In genomic region chr3:17841190-17841828, GRCh38 we compare ENCODE assay signal across 1 cellular context.
TF ChIP-seq lines count a peak whose summit lies in the region.

No MANE protein-coding gene starts in this region.

TF ChIP-seq in K562, 482 proteins besides CTCF, POLR2A, EP300 and RAD21 (continued from another document):
- TF ChIP-seq, protein P1, sequence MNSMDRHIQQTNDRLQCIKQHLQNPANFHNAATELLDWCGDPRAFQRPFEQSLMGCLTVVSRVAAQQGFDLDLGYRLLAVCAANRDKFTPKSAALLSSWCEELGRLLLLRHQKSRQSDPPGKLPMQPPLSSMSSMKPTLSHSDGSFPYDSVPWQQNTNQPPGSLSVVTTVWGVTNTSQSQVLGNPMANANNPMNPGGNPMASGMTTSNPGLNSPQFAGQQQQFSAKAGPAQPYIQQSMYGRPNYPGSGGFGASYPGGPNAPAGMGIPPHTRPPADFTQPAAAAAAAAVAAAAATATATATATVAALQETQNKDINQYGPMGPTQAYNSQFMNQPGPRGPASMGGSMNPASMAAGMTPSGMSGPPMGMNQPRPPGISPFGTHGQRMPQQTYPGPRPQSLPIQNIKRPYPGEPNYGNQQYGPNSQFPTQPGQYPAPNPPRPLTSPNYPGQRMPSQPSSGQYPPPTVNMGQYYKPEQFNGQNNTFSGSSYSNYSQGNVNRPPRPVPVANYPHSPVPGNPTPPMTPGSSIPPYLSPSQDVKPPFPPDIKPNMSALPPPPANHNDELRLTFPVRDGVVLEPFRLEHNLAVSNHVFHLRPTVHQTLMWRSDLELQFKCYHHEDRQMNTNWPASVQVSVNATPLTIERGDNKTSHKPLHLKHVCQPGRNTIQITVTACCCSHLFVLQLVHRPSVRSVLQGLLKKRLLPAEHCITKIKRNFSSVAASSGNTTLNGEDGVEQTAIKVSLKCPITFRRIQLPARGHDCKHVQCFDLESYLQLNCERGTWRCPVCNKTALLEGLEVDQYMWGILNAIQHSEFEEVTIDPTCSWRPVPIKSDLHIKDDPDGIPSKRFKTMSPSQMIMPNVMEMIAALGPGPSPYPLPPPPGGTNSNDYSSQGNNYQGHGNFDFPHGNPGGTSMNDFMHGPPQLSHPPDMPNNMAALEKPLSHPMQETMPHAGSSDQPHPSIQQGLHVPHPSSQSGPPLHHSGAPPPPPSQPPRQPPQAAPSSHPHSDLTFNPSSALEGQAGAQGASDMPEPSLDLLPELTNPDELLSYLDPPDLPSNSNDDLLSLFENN (IDR thresholded peaks at IDR 0.05; ENCODE audit: low read depth in 2 of 2, low read length in 2 of 2) = peak; percentile 26 to 52; a peak in 1 of 4 replicates
- TF ChIP-seq EGR1 (conservative IDR thresholded peaks at IDR 0.05) = peak; percentile 79
- TF ChIP-seq C11orf30 (IDR thresholded peaks at IDR 0.05; ENCODE audit: low read depth) = peak; percentile 36; the same call in 1 of the 2 replicates
- TF ChIP-seq CC2D1A (IDR thresholded peaks at IDR 0.05) = peak; percentile 86
- peak; percentile 25; the same call in 1 of the 2 replicates for TF ChIP-seq NR2C2 (CRISPR knock-in tag; IDR thresholded peaks at IDR 0.05)
- no peak for TF ChIP-seq NR2C2 (tag; IDR thresholded peaks at IDR 0.05)
- 0 out of 2 replicates have a peak, but pooled peaks have one; percentile 41 for TF ChIP-seq GABPB1 (CRISPR knock-in tag; IDR thresholded peaks at IDR 0.05)
- TF ChIP-seq ETV6 (IDR thresholded peaks at IDR 0.05; ENCODE audit: borderline replicate concordance in 1 of 2, low read depth in 2 of 2, low read length in 1 of 2) = no peak
- no peak for TF ChIP-seq ETV6 (CRISPR knock-in tag; IDR thresholded peaks at IDR 0.05; ENCODE audit: borderline replicate concordance)
- TF ChIP-seq TOE1 (IDR thresholded peaks at IDR 0.05; ENCODE audit: borderline replicate concordance) = no peak
- 0 out of 2 replicates have a peak, but pooled peaks have one; percentile 35 for TF ChIP-seq TOE1 (CRISPR knock-in tag; IDR thresholded peaks at IDR 0.05; ENCODE audit: borderline replicate concordance, low read depth)
- no peak for TF ChIP-seq NFRKB (IDR thresholded peaks at IDR 0.05; ENCODE audit: low read depth)
- TF ChIP-seq STAG1 (CRISPR knock-in tag; IDR thresholded peaks at IDR 0.05; ENCODE audit: borderline replicate concordance) = peak; percentile 95
- TF ChIP-seq, protein P2, sequence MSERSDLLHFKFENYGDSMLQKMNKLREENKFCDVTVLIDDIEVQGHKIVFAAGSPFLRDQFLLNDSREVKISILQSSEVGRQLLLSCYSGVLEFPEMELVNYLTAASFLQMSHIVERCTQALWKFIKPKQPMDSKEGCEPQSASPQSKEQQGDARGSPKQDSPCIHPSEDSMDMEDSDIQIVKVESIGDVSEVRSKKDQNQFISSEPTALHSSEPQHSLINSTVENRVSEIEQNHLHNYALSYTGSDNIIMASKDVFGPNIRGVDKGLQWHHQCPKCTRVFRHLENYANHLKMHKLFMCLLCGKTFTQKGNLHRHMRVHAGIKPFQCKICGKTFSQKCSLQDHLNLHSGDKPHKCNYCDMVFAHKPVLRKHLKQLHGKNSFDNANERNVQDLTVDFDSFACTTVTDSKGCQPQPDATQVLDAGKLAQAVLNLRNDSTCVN (CRISPR knock-in tag; IDR thresholded peaks at IDR 0.05) = no peak
- 0 out of 2 replicates have a peak, but pooled peaks have one; percentile 31 for TF ChIP-seq CTBP1 (IDR thresholded peaks at IDR 0.05; ENCODE audit: borderline replicate concordance)
- no peak for TF ChIP-seq TAL1 (IDR thresholded peaks at IDR 0.05)
- TF ChIP-seq, protein P3, sequence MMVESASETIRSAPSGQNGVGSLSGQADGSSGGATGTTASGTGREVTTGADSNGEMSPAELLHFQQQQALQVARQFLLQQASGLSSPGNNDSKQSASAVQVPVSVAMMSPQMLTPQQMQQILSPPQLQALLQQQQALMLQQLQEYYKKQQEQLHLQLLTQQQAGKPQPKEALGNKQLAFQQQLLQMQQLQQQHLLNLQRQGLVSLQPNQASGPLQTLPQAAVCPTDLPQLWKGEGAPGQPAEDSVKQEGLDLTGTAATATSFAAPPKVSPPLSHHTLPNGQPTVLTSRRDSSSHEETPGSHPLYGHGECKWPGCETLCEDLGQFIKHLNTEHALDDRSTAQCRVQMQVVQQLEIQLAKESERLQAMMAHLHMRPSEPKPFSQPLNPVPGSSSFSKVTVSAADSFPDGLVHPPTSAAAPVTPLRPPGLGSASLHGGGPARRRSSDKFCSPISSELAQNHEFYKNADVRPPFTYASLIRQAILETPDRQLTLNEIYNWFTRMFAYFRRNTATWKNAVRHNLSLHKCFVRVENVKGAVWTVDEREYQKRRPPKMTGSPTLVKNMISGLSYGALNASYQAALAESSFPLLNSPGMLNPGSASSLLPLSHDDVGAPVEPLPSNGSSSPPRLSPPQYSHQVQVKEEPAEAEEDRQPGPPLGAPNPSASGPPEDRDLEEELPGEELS (CRISPR knock-in tag; IDR thresholded peaks at IDR 0.05; ENCODE audit: borderline replicate concordance) = no peak
- TF ChIP-seq ZNF274 (IDR thresholded peaks at IDR 0.05; ENCODE audit: borderline replicate concordance, low read depth, low read length) = peak; percentile 34; the same call in 1 of the 2 replicates
- TF ChIP-seq ARID2 (IDR thresholded peaks at IDR 0.05) = peak; percentile 94
- TF ChIP-seq KLF16 (IDR thresholded peaks at IDR 0.05) = peak; percentile 53; the same call in 1 of the 2 replicates
- TF ChIP-seq, protein P4, sequence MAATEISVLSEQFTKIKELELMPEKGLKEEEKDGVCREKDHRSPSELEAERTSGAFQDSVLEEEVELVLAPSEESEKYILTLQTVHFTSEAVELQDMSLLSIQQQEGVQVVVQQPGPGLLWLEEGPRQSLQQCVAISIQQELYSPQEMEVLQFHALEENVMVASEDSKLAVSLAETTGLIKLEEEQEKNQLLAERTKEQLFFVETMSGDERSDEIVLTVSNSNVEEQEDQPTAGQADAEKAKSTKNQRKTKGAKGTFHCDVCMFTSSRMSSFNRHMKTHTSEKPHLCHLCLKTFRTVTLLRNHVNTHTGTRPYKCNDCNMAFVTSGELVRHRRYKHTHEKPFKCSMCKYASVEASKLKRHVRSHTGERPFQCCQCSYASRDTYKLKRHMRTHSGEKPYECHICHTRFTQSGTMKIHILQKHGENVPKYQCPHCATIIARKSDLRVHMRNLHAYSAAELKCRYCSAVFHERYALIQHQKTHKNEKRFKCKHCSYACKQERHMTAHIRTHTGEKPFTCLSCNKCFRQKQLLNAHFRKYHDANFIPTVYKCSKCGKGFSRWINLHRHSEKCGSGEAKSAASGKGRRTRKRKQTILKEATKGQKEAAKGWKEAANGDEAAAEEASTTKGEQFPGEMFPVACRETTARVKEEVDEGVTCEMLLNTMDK (IDR thresholded peaks at IDR 0.05; ENCODE audit: borderline replicate concordance, insufficient read depth, low read depth, low read length, poor library complexity, severe bottlenecking) = peak; percentile 2
- TF ChIP-seq SRF (CRISPR knock-in tag; IDR thresholded peaks at IDR 0.05) = 0 out of 4 replicates have a peak, but pooled peaks of 1 of the 2 experiments have one; percentile 26
- no peak for TF ChIP-seq ZNF57 (CRISPR knock-in tag; IDR thresholded peaks at IDR 0.05)
- peak; percentile 96 for TF ChIP-seq DEAF1 (CRISPR knock-in tag; IDR thresholded peaks at IDR 0.05)
- no peak for TF ChIP-seq CSDE1 (IDR thresholded peaks at IDR 0.05)
- TF ChIP-seq MYC (IDR thresholded peaks at IDR 0.05; ENCODE audit: low read depth, low read length) = 0 out of 2 replicates have a peak, but pooled peaks have one; percentile 27
- no peak for TF ChIP-seq MYC (CRISPR knock-in tag; IDR thresholded peaks at IDR 0.05; ENCODE audit: borderline replicate concordance, low read depth)
- TF ChIP-seq NEUROD1 (IDR thresholded peaks at IDR 0.05; ENCODE audit: borderline replicate concordance, low read depth, low read length, partially characterized antibody) = no peak
- peak; percentile 44 to 62; a peak in 2 of 4 replicates for TF ChIP-seq MAZ (CRISPR knock-in tag; conservative IDR thresholded peaks at IDR 0.05 in 1 of 2, IDR thresholded peaks at IDR 0.05 in 1 of 2)
- TF ChIP-seq CXXC5 (CRISPR knock-in tag; IDR thresholded peaks at IDR 0.05) = peak; percentile 27
- TF ChIP-seq ZNF316 (IDR thresholded peaks at IDR 0.05) = 0 out of 2 replicates have a peak, but pooled peaks have one; percentile 37
- no peak for TF ChIP-seq ZNF184 (CRISPR knock-in tag; IDR thresholded peaks at IDR 0.05)
- TF ChIP-seq HEY1 (CRISPR knock-in tag; IDR thresholded peaks at IDR 0.05; ENCODE audit: borderline replicate concordance) = no peak
- 0 out of 2 replicates have a peak, but pooled peaks have one; percentile 31 for TF ChIP-seq JUND (IDR thresholded peaks at IDR 0.05; ENCODE audit: borderline replicate concordance, low read depth, low read length)
- TF ChIP-seq JUND (tag; IDR thresholded peaks at IDR 0.05; ENCODE audit: borderline replicate concordance, low read depth, low read length) = peak; percentile 19; the same call in 1 of the 3 replicates
- TF ChIP-seq MAFK (IDR thresholded peaks at IDR 0.05; ENCODE audit: low read length) = peak; percentile 45; the same call in 1 of the 2 replicates
- TF ChIP-seq RB1 (IDR thresholded peaks at IDR 0.05; ENCODE audit: low read depth) = peak; percentile 45; the same call in 1 of the 2 replicates
- TF ChIP-seq ZNF395 (CRISPR knock-in tag; IDR thresholded peaks at IDR 0.05) = 0 out of 2 replicates have a peak, but pooled peaks have one; percentile 38
- TF ChIP-seq, protein P5, sequence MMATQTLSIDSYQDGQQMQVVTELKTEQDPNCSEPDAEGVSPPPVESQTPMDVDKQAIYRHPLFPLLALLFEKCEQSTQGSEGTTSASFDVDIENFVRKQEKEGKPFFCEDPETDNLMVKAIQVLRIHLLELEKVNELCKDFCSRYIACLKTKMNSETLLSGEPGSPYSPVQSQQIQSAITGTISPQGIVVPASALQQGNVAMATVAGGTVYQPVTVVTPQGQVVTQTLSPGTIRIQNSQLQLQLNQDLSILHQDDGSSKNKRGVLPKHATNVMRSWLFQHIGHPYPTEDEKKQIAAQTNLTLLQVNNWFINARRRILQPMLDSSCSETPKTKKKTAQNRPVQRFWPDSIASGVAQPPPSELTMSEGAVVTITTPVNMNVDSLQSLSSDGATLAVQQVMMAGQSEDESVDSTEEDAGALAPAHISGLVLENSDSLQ (IDR thresholded peaks at IDR 0.05) = no peak
- TF ChIP-seq PREB (CRISPR knock-in tag; IDR thresholded peaks at IDR 0.05) = 0 out of 2 replicates have a peak, but pooled peaks have one; percentile 9
- peak; percentile 99 for TF ChIP-seq SMC3 (conservative IDR thresholded peaks at IDR 0.05; ENCODE audit: insufficient read depth, low read depth, low read length)
- TF ChIP-seq ATF7 (IDR thresholded peaks at IDR 0.05) = 0 out of 2 replicates have a peak, but pooled peaks have one; percentile 30
- TF ChIP-seq XRCC5 (IDR thresholded peaks at IDR 0.05; ENCODE audit: low read depth, low read length) = 0 out of 2 replicates have a peak, but pooled peaks have one; percentile 36
- peak; percentile 11 for TF ChIP-seq ZFP36 (IDR thresholded peaks at IDR 0.05; ENCODE audit: low read depth, low read length, partially characterized antibody)
- 0 out of 4 replicates have a peak, but pooled peaks of 1 of the 2 experiments have one; percentile 45 for TF ChIP-seq MLLT1 (IDR thresholded peaks at IDR 0.05)
- 0 out of 2 replicates have a peak, but pooled peaks have one; percentile 42 for TF ChIP-seq TCF7 (IDR thresholded peaks at IDR 0.05; ENCODE audit: borderline replicate concordance)
- no peak for TF ChIP-seq ZNF780A (CRISPR knock-in tag; IDR thresholded peaks at IDR 0.05)
